20 cellular contexts compared by ENCODE assay signal in genomic region chr3:4564928-4565586, GRCh38.
"Had no signal": no experiment of that assay in that cellular context is flagged by ENCODE, and none has a peak within 500 bp of the region (broad histone marks: within the 10 kb centered on the region; RNA-seq: fewer than 3 reads in every experiment).

No MANE protein-coding gene starts in this region.

- H3K27ac ChIP-seq: dorsolateral prefrontal cortex, epithelial cell of prostate had no signal

- H3K4me3 Mint-ChIP-seq: activated CD4-positive, alpha-beta memory T cell treated with anti-CD3 and anti-CD28 coated beads for 36 hours; activated CD4-positive, alpha-beta T cell treated with anti-CD3 and anti-CD28 coated beads for 36 hours; activated naive CD8-positive, alpha-beta T cell treated with anti-CD3 and anti-CD28 coated beads, Interleukin-2, amount 10 ng/mL, durations not matched to agents 7 days and 5 days; activated T-helper 17 cell treated with anti-CD3 and anti-CD28 coated beads, Interleukin-2, amount 50 U/mL, for 72 hours; endodermal cell; natural killer cell treated with Interleukin-12 subunit alpha and Interleukin-12 subunit beta and Interleukin-15 and Interleukin-18, amount 100 ng/mL, for 72 hours had no signal

- H3K27me3 ChIP-seq: dorsolateral prefrontal cortex had no signal

- ATAC-seq: activated CD4-positive, alpha-beta T cell treated with anti-CD3 and anti-CD28 coated beads for 36 hours; activated T-helper 17 cell treated with anti-CD3 and anti-CD28 coated beads, Interleukin-2, amount 50 U/mL, for 72 hours; natural killer cell treated with Interleukin-12 subunit alpha and Interleukin-12 subunit beta and Interleukin-15 and Interleukin-18, amount 100 ng/mL, for 72 hours; stimulated activated naive CD8-positive, alpha-beta T cell treated with anti-CD3 and anti-CD28 coated beads, Interleukin-15, Interleukin-2, amounts not matched to agents 100 U/mL and 50 U/mL, for 24 hours had no signal

- DNase-seq: activated CD4-positive, alpha-beta memory T cell treated with anti-CD3 and anti-CD28 coated beads for 36 hours; activated CD4-positive, alpha-beta T cell treated with anti-CD3 and anti-CD28 coated beads for 36 hours; activated naive CD4-positive, alpha-beta T cell; activated naive CD8-positive, alpha-beta T cell treated with anti-CD3 and anti-CD28 coated beads, Interleukin-2, amount 10 ng/mL, durations not matched to agents 7 days and 5 days; activated T-cell treated with anti-CD3 and anti-CD28 coated beads, Interleukin-2, amount 50 U/mL, for 1 hour; amygdala; caudate nucleus; dorsolateral prefrontal cortex; endodermal cell; foreskin fibroblast; nucleus accumbens; posterior cingulate gyrus; stimulated activated CD4-positive, alpha-beta T cell treated with anti-CD3 and anti-CD28 coated beads, Interleukin-12 subunit alpha, Interleukin-12 subunit beta, amount 100 ng/mL, for 4 hours; stimulated activated CD4-positive, alpha-beta T cell treated with anti-CD3 and anti-CD28 coated beads, Interleukin-1b, Interleukin-23, amount 100 ng/mL, for 48 hours; stimulated activated CD8-positive, alpha-beta memory T cell treated with anti-CD3 and anti-CD28 coated beads, Interleukin-4, amount 100 ng/mL, for 48 hours; stimulated activated naive CD8-positive, alpha-beta T cell treated with anti-CD3 and anti-CD28 coated beads, Interleukin-15, Interleukin-2, amounts not matched to agents 100 U/mL and 50 U/mL, for 24 hours; substantia nigra had no signal

- H3K4me3 ChIP-seq: dorsolateral prefrontal cortex had no signal

- H3K36me3 Mint-ChIP-seq: activated CD4-positive, alpha-beta memory T cell treated with anti-CD3 and anti-CD28 coated beads for 36 hours; natural killer cell treated with Interleukin-12 subunit alpha and Interleukin-12 subunit beta and Interleukin-15 and Interleukin-18, amount 100 ng/mL, for 72 hours had no signal

- H3K9me3 Mint-ChIP-seq: activated CD4-positive, alpha-beta memory T cell treated with anti-CD3 and anti-CD28 coated beads for 36 hours; activated naive CD8-positive, alpha-beta T cell treated with anti-CD3 and anti-CD28 coated beads, Interleukin-2, amount 10 ng/mL, durations not matched to agents 7 days and 5 days; activated T-helper 17 cell treated with anti-CD3 and anti-CD28 coated beads, Interleukin-2, amount 50 U/mL, for 72 hours; endodermal cell; natural killer cell treated with Interleukin-12 subunit alpha and Interleukin-12 subunit beta and Interleukin-15 and Interleukin-18, amount 100 ng/mL, for 72 hours had no signal

- H3K27me3 Mint-ChIP-seq: activated CD4-positive, alpha-beta memory T cell treated with anti-CD3 and anti-CD28 coated beads for 36 hours; activated CD4-positive, alpha-beta T cell treated with anti-CD3 and anti-CD28 coated beads for 36 hours; activated naive CD8-positive, alpha-beta T cell treated with anti-CD3 and anti-CD28 coated beads, Interleukin-2, amount 10 ng/mL, durations not matched to agents 7 days and 5 days; activated T-helper 17 cell treated with anti-CD3 and anti-CD28 coated beads, Interleukin-2, amount 50 U/mL, for 72 hours; natural killer cell treated with Interleukin-12 subunit alpha and Interleukin-12 subunit beta and Interleukin-15 and Interleukin-18, amount 100 ng/mL, for 72 hours had no signal

- H3K27ac Mint-ChIP-seq: activated CD4-positive, alpha-beta memory T cell treated with anti-CD3 and anti-CD28 coated beads for 36 hours; activated CD4-positive, alpha-beta T cell treated with anti-CD3 and anti-CD28 coated beads for 36 hours; activated naive CD8-positive, alpha-beta T cell treated with anti-CD3 and anti-CD28 coated beads, Interleukin-2, amount 10 ng/mL, durations not matched to agents 7 days and 5 days; activated T-helper 17 cell treated with anti-CD3 and anti-CD28 coated beads, Interleukin-2, amount 50 U/mL, for 72 hours; endodermal cell; natural killer cell treated with Interleukin-12 subunit alpha and Interleukin-12 subunit beta and Interleukin-15 and Interleukin-18, amount 100 ng/mL, for 72 hours had no signal
